In genomic region chr22:41041532-41041931, GRCh38 we compare ENCODE assay signal across 11 cellular contexts.
"Had no signal": no experiment of that assay in that cellular context is flagged by ENCODE, and none has a peak within 500 bp of the region (broad histone marks: within the 10 kb centered on the region; RNA-seq: fewer than 3 reads in every experiment).

No MANE protein-coding gene starts in this region.

- ATAC-seq: GM23338, HCT116 had no signal

- H3K4me1 ChIP-seq: HAP-1 had no signal

- FAIRE-seq: H1, H54 had no signal

- H2AFZ ChIP-seq: GM23248, GM23338 had no signal

- H3K4me3 ChIP-seq: GM23248, GM23338, HAP-1 had no signal

- H3K27ac ChIP-seq: GM23248 had no signal

- H3K4me2 ChIP-seq: GM23338 had no signal

- H3K36me3 ChIP-seq: HAP-1 had no signal

- H3K9me3 ChIP-seq: HAP-1 had no signal

- DNase-seq: GM23248, GOT3, H7, H9, HCEC 1CT, HFFc6 had no signal

- H3K9ac ChIP-seq: GM23248 had no signal
